ENCODE assay signal across 1 cellular context in the genomic region with DNA sequence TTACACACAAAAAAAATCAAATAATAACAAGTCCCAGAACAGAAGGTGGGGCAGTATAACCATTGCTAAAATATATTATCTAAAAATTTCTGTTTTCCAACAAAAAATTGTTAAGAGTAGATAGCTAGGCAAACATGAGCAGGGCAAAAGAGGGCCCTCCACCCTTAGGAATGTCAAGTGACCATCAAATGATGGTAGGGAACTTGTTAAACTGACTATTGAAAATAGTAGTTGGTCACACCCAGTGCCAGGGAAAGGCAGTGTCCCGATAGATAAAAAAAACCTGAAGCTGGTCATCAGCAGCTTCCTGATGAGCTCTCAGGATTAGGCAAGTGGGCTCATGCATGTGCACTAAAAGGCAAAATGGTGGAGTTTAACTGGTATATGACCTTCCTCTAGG.
TF ChIP-seq lines count a peak whose summit lies in the region.

No MANE protein-coding gene starts in this region.

TF ChIP-seq in GM23338, 12 proteins besides CTCF, POLR2A, EP300 and RAD21 (continued from another document):
- TF ChIP-seq STAT1 (IDR thresholded peaks at IDR 0.05; ENCODE audit: unreplicated experiment) (no peak), EZH2phosphoT487 (IDR thresholded peaks at IDR 0.05; ENCODE audit: unreplicated experiment) (no peak)
